Comparison of ENCODE assay signal across 18 cellular contexts in genomic region chr17:73198201-73198929, GRCh38. TPM values are rescaled to one million over a fixed set of nuclear protein-coding genes. Genes with fewer than 3 reads are reported as not detected.
"Had no signal": no experiment of that assay in that cellular context is flagged by ENCODE, and none has a peak within 500 bp of the region (broad histone marks: within the 10 kb centered on the region; RNA-seq: fewer than 3 reads in every experiment).

No MANE protein-coding gene starts in this region.

- H3K27me3 ChIP-seq: brain microvascular endothelial cell, foreskin keratinocyte, pancreas, sigmoid colon, spleen, upper lobe of right lung had no signal

- H3K27me3 Mint-ChIP-seq: activated CD4-positive, alpha-beta memory T cell treated with anti-CD3 and anti-CD28 coated beads, Interleukin-2, amount 10 ng/mL, durations not matched to agents 7 days and 5 days; activated naive CD8-positive, alpha-beta T cell treated with anti-CD3 and anti-CD28 coated beads, Interleukin-2, amount 10 ng/mL, durations not matched to agents 7 days and 5 days; dendritic cell treated with granulocyte-macrophage colony-stimulating factor and Interleukin-4, amounts not matched to agents 40 ng/mL and 50 ng/mL, for 4 days had no signal

- FAIRE-seq: pancreas had no signal

- H3K9me3 ChIP-seq: pancreas, sigmoid colon, SK-N-SH, spleen, thoracic aorta, upper lobe of right lung had no signal

- H3K4me3 Mint-ChIP-seq: activated CD4-positive, alpha-beta memory T cell treated with anti-CD3 and anti-CD28 coated beads, Interleukin-2, amount 10 ng/mL, durations not matched to agents 7 days and 5 days; activated naive CD8-positive, alpha-beta T cell treated with anti-CD3 and anti-CD28 coated beads, Interleukin-2, amount 10 ng/mL, durations not matched to agents 7 days and 5 days; dendritic cell treated with granulocyte-macrophage colony-stimulating factor and Interleukin-4, amounts not matched to agents 40 ng/mL and 50 ng/mL, for 4 days; T-helper 1 cell treated with Interleukin-12 subunit alpha and Interleukin-12 subunit beta and Interleukin-4 antibody, amounts not matched to agents 30 μg/mL and 1 μg/mL, for 36 hours had no signal

- H3K27ac ChIP-seq: brain microvascular endothelial cell, foreskin keratinocyte, pancreas, sigmoid colon, spleen, thoracic aorta, upper lobe of right lung had no signal

- ATAC-seq: foreskin keratinocyte, left ventricle myocardium superior, pancreas, upper lobe of right lung had no signal

- H3K4me3 ChIP-seq: pancreas, sigmoid colon, spleen, thoracic aorta, upper lobe of right lung had no signal

- H3K4me2 ChIP-seq: SK-N-SH had no signal

- H3K27ac Mint-ChIP-seq: activated CD4-positive, alpha-beta memory T cell treated with anti-CD3 and anti-CD28 coated beads, Interleukin-2, amount 10 ng/mL, durations not matched to agents 7 days and 5 days; activated naive CD8-positive, alpha-beta T cell treated with anti-CD3 and anti-CD28 coated beads, Interleukin-2, amount 10 ng/mL, durations not matched to agents 7 days and 5 days; dendritic cell treated with granulocyte-macrophage colony-stimulating factor and Interleukin-4, amounts not matched to agents 40 ng/mL and 50 ng/mL, for 4 days; T-helper 1 cell treated with Interleukin-12 subunit alpha and Interleukin-12 subunit beta and Interleukin-4 antibody, amounts not matched to agents 30 μg/mL and 1 μg/mL, for 36 hours had no signal

- H3K9ac ChIP-seq: SK-N-SH had no signal

- H3K9me3 Mint-ChIP-seq: activated CD4-positive, alpha-beta memory T cell treated with anti-CD3 and anti-CD28 coated beads, Interleukin-2, amount 10 ng/mL, durations not matched to agents 7 days and 5 days; activated naive CD8-positive, alpha-beta T cell treated with anti-CD3 and anti-CD28 coated beads, Interleukin-2, amount 10 ng/mL, durations not matched to agents 7 days and 5 days; dendritic cell treated with granulocyte-macrophage colony-stimulating factor and Interleukin-4, amounts not matched to agents 40 ng/mL and 50 ng/mL, for 4 days; T-helper 1 cell treated with Interleukin-12 subunit alpha and Interleukin-12 subunit beta and Interleukin-4 antibody, amounts not matched to agents 30 μg/mL and 1 μg/mL, for 36 hours had no signal

- DNase-seq: activated CD4-positive, alpha-beta memory T cell treated with anti-CD3 and anti-CD28 coated beads, Interleukin-2, amount 10 ng/mL, durations not matched to agents 7 days and 5 days; activated CD4-positive, alpha-beta T cell treated with anti-CD3 and anti-CD28 coated beads for 4 hours; activated naive CD8-positive, alpha-beta T cell treated with anti-CD3 and anti-CD28 coated beads, Interleukin-2, amount 10 ng/mL, durations not matched to agents 7 days and 5 days; anterior cingulate cortex; brain microvascular endothelial cell; effector memory CD4-positive, alpha-beta T cell; foreskin keratinocyte; kidney glomerular epithelial cell; left ventricle myocardium superior; mesenchymal stem cell; pancreas; sigmoid colon; SK-N-SH; spleen; upper lobe of right lung had no signal

RNA-seq across cellular contexts. Expression of gene SSTR2, which starts 33.6 kb away (rescaled TPM):
- total RNA-seq: activated naive CD8-positive, alpha-beta T cell treated with anti-CD3 and anti-CD28 coated beads, Interleukin-2, amount 10 ng/mL, durations not matched to agents 7 days and 5 days; foreskin keratinocyte had no signal
- polyA plus RNA-seq: foreskin keratinocyte had no signal
